Comparison of ENCODE assay signal across 17 cellular contexts in the genomic region with DNA sequence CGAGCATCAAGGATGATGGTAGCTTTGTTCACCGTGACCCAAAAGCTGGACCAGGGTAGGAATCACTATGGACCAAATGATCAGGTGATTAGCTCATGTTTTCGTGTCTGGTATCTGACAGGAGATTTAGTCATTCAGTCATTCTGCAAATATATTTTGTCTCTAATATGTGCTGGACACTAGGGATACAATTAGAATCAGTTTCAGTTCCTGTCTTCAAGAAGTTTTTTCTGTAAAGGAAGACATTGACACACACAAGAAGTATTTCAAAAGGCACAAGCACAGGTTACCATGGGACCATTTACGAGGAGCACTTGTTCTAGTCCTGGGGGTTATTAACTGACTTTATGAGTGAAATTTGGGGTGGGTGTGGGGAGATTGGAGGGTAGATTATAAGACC.
A peak's percentile ranks its signal among the peaks of the same experiment; 100 is the strongest.
DNase-seq lines count a peak whose midpoint lies in the region; ATAC-seq, FAIRE-seq and TF ChIP-seq lines count a peak whose summit lies in the region.
"Had no signal": no experiment of that assay in that cellular context is flagged by ENCODE, and none has a peak within 500 bp of the region (broad histone marks: within the 10 kb centered on the region; RNA-seq: fewer than 3 reads in every experiment).

No MANE protein-coding gene starts in this region.

- DNase-seq in CD14-positive monocyte (ENCODE audit: low spot score) (no peak), NOMO-1 treated with DMSO at 0.1 percent for 48 hours (lab: John Stamatoyannopoulos, UW; ENCODE audit: unreplicated experiment) (peak; percentile 89), frontal cortex (ENCODE audit: low spot score in 2 of 2) (no peak), neuronal stem cell (ENCODE audit: low spot score) (no peak)
- DNase-seq in CD8-positive, alpha-beta T cell, result no peak
- DNase-seq: activated CD8-positive, alpha-beta T cell treated with anti-CD3 and anti-CD28 coated beads for 36 hours; activated effector memory CD4-positive, alpha-beta T cell treated with anti-CD3 and anti-CD28 coated beads, Interleukin-2, amount 50 U/mL, for 16 hours; effector CD8-positive, alpha-beta T cell; Kasumi-1; NCI-H2081; NCI-H774 had no signal

- POLR2A ChIA-PET in CD8-positive, alpha-beta T cell (lab: Charles Lee), result no interaction called here

- intact Hi-C loops in CD14-positive monocyte (cut with micrococcal nuclease), result loop anchor here in 1 of 2 donors (5.0 to 10.0 kb wide), 2 partner anchors 215 to 247 kb away; a partner anchor contains a TSS
- intact Hi-C loops in CD8-positive, alpha-beta T cell (cut with DNase I, micrococcal nuclease), result no loop called here

- no peak overlapping the region for H3K4me2 ChIP-seq in neuronal stem cell (ENCODE audit: insufficient read depth, low read length, poor library complexity, severe bottlenecking)

- H2BK5ac ChIP-seq in neuronal stem cell (ENCODE audit: low read length), result no peak overlapping the region

- no peak overlapping the region for H3K14ac ChIP-seq in neuronal stem cell (ENCODE audit: low read length)

- H3K9ac ChIP-seq in neuronal stem cell (ENCODE audit: low read depth, low read length, poor library complexity), result no peak overlapping the region

- H3K18ac ChIP-seq in neuronal stem cell (ENCODE audit: low read length), result no peak overlapping the region

- H3K4me3 Mint-ChIP-seq in CD14-positive monocyte, result peak overlapping the region in 1 of 2 donors; percentile 61
- H3K4me3 Mint-ChIP-seq in CD8-positive, alpha-beta T cell, result no peak overlapping the region
- H3K4me3 Mint-ChIP-seq: activated CD8-positive, alpha-beta T cell treated with anti-CD3 and anti-CD28 coated beads for 36 hours had no signal

- H3K4ac ChIP-seq in neuronal stem cell (ENCODE audit: low read length), result no peak overlapping the region

- no CpG with 5 or more reads among the region's 4 CpGs for WGBS in neuronal stem cell (ENCODE audit: extremely low coverage in 2 of 2, insufficient read length in 2 of 2, insufficient replicate concordance in 1 of 2), 2 donors

- H3K36me3 ChIP-seq in neuronal stem cell (replicated peaks in 1 of 2; ENCODE audit: control insufficient read depth in 2 of 2, insufficient read depth in 2 of 2, low read length in 2 of 2), result no peaks in the 10 kb centered on the region
- H3K36me3 ChIP-seq in CD8-positive, alpha-beta T cell (ENCODE audit: insufficient read depth, low read length), result no peaks in the 10 kb centered on the region
- H3K36me3 ChIP-seq: SJSA1 had no signal

- peaks cover 2 to 10% of the 10 kb centered on the region in 2 donors for H3K4me1 ChIP-seq in neuronal stem cell (ENCODE audit: control insufficient read depth in 2 of 2, insufficient read depth in 1 of 2, low read depth in 1 of 2, low read length in 2 of 2)
- H3K4me1 ChIP-seq in CD8-positive, alpha-beta T cell (ENCODE audit: insufficient read depth, low read length), result no peaks in the 10 kb centered on the region
- H3K4me1 ChIP-seq: SJSA1 had no signal

- TF ChIP-seq CTCF in CD14-positive monocyte (IDR thresholded peaks at IDR 0.05), result no peak
- TF ChIP-seq CTCF in CD8-positive, alpha-beta T cell (IDR thresholded peaks at IDR 0.05), result no peak

- no peaks in the 10 kb centered on the region for H3K9me3 ChIP-seq in neuronal stem cell (replicated peaks in 1 of 2; ENCODE audit: control insufficient read depth in 2 of 2, insufficient read depth in 1 of 2, low read depth in 1 of 2, low read length in 2 of 2)
- H3K9me3 ChIP-seq in CD8-positive, alpha-beta T cell (ENCODE audit: low read length), result no peaks in the 10 kb centered on the region
- H3K9me3 ChIP-seq: SJSA1 had no signal

- H3K9me3 Mint-ChIP-seq in CD14-positive monocyte, result no peaks in the 10 kb centered on the region
- no peaks in the 10 kb centered on the region for H3K9me3 Mint-ChIP-seq in CD8-positive, alpha-beta T cell
- H3K9me3 Mint-ChIP-seq: activated CD8-positive, alpha-beta T cell treated with anti-CD3 and anti-CD28 coated beads for 36 hours had no signal

- H2AFZ ChIP-seq in neuronal stem cell (ENCODE audit: low read length), result no peak overlapping the region

- no peak overlapping the region for H3K23ac ChIP-seq in neuronal stem cell (ENCODE audit: low read depth, low read length, poor library complexity)

- H2BK12ac ChIP-seq in neuronal stem cell (ENCODE audit: low read length), result no peak overlapping the region

- H3K4me3 ChIP-seq in neuronal stem cell (ENCODE audit: low read length in 2 of 2), result no peak overlapping the region
- H3K4me3 ChIP-seq in CD8-positive, alpha-beta T cell (ENCODE audit: low read depth, low read length), result no peak overlapping the region
- H3K4me3 ChIP-seq: SJSA1 had no signal

- CTCF ChIA-PET in CD8-positive, alpha-beta T cell (lab: Charles Lee), result interaction anchor here (1.1 kb wide), 1 partner anchor 131 kb away, joined by 3 read pairs; no protein-coding TSS in a partner anchor

- no peak overlapping the region for H4K8ac ChIP-seq in neuronal stem cell (ENCODE audit: low read depth, low read length)

- H3K4me1 Mint-ChIP-seq in CD14-positive monocyte, result peaks cover 62% of the 10 kb centered on the region
- H3K4me1 Mint-ChIP-seq in CD8-positive, alpha-beta T cell (ENCODE audit: low read depth), result no peaks in the 10 kb centered on the region

- no peak overlapping the region for H2AK5ac ChIP-seq in neuronal stem cell (ENCODE audit: low read depth, low read length)

- H3K27me3 Mint-ChIP-seq in CD14-positive monocyte (ENCODE audit: low read depth in 3 of 3), result peaks cover 0 to 4% (median 3%) of the 10 kb centered on the region in 3 donors
- no peaks in the 10 kb centered on the region for H3K27me3 Mint-ChIP-seq in CD8-positive, alpha-beta T cell (ENCODE audit: low read depth)
- H3K27me3 Mint-ChIP-seq: activated CD8-positive, alpha-beta T cell treated with anti-CD3 and anti-CD28 coated beads for 36 hours had no signal

- no peaks in the 10 kb centered on the region for H3K36me3 Mint-ChIP-seq in CD14-positive monocyte
- H3K36me3 Mint-ChIP-seq in CD8-positive, alpha-beta T cell, result no peaks in the 10 kb centered on the region

- FAIRE-seq in frontal cortex (lab: Jason Lieb, UNC), result no peak

- no peak overlapping the region for H2BK120ac ChIP-seq in neuronal stem cell (ENCODE audit: low read depth, low read length)

- H3K79me1 ChIP-seq in neuronal stem cell (ENCODE audit: low read depth, low read length), result no peaks in the 10 kb centered on the region

- no peak overlapping the region for H3K27ac ChIP-seq in neuronal stem cell (replicated peaks; ENCODE audit: low read length)
- no peak overlapping the region for H3K27ac ChIP-seq in CD8-positive, alpha-beta T cell (ENCODE audit: low read depth, low read length)
- H3K27ac ChIP-seq: SJSA1 had no signal

- peak overlapping the region; percentile 27 to 89 (median 84) for H3K27ac Mint-ChIP-seq in CD14-positive monocyte
- H3K27ac Mint-ChIP-seq in CD8-positive, alpha-beta T cell, result no peak overlapping the region
- H3K27ac Mint-ChIP-seq: activated CD8-positive, alpha-beta T cell treated with anti-CD3 and anti-CD28 coated beads for 36 hours; progenitor cell of endocrine pancreas had no signal

- no peaks in the 10 kb centered on the region for H3K27me3 ChIP-seq in neuronal stem cell (ENCODE audit: control insufficient read depth in 3 of 3, insufficient read depth in 3 of 3, low read depth in 1 of 3, low read length in 3 of 3)
- no peaks in the 10 kb centered on the region for H3K27me3 ChIP-seq in CD8-positive, alpha-beta T cell (ENCODE audit: insufficient read depth, low read length)
- H3K27me3 ChIP-seq: SJSA1 had no signal

- no peak overlapping the region for H2BK15ac ChIP-seq in neuronal stem cell (ENCODE audit: low read length)

- H4K91ac ChIP-seq in neuronal stem cell (ENCODE audit: low read depth, low read length, poor library complexity), result no peak overlapping the region

- ATAC-seq in GM18909 (IDR thresholded peaks at IDR 0.05; ENCODE audit: poor library complexity, unreplicated experiment) (peak; percentile 54), HG02973 (IDR thresholded peaks at IDR 0.05; ENCODE audit: unreplicated experiment) (peak; percentile 57), GM21528 (IDR thresholded peaks at IDR 0.05; ENCODE audit: low FRiP score, unreplicated experiment) (no peak)
- ATAC-seq in CD8-positive, alpha-beta T cell, result no peak
- ATAC-seq: activated CD8-positive, alpha-beta T cell treated with anti-CD3 and anti-CD28 coated beads for 36 hours; HCT116 had no signal

Comparison
In these comparisons a context has a peak if more than half of its experiments do, and no peak if none do; other contexts are left out.
1. ATAC-seq: peak in GM18909 (single experiment) and HG02973 (single experiment); none in GM21528 (single experiment) and CD8-positive, alpha-beta T cell (single experiment).